Comparison of ENCODE assay signal across 9 cellular contexts in genomic region chr10:110353244-110354119, GRCh38. TPM values are rescaled to one million over a fixed set of nuclear protein-coding genes. Genes with fewer than 3 reads are reported as not detected.
DNase-seq lines count a peak whose midpoint lies in the region; ATAC-seq and TF ChIP-seq lines count a peak whose summit lies in the region.
"Had no signal": no experiment of that assay in that cellular context is flagged by ENCODE, and none has a peak within 500 bp of the region (broad histone marks: within the 10 kb centered on the region; RNA-seq: fewer than 3 reads in every experiment).

No MANE protein-coding gene starts in this region.

- no peak overlapping the region for H3K4me3 ChIP-seq in right cardiac atrium (ENCODE audit: low read length)
- H3K4me3 ChIP-seq: thoracic aorta had no signal

- intact Hi-C loops in right cardiac atrium (cut with DNase I), result loop anchor here in 2 of 4 donors (10.0 kb wide), 1 partner anchor 181 kb away; no protein-coding TSS in a partner anchor
- intact Hi-C loops in cardiac septum (cut with DNase I), result loop anchor here (5.0 to 10.0 kb wide), 2 partner anchors 91 to 194 kb away; no protein-coding TSS in a partner anchor

- ATAC-seq in right cardiac atrium, result peak; percentile 25 to 33
- no peak for ATAC-seq in HG02678 (IDR thresholded peaks at IDR 0.05; ENCODE audit: unreplicated experiment)

- no peak for TF ChIP-seq CTCF in GM10266 (IDR thresholded peaks at IDR 0.05; ENCODE audit: control insufficient read depth, insufficient read depth, low read depth, missing control alignments)

- H3K4me1 ChIP-seq in right cardiac atrium (ENCODE audit: control insufficient read depth, insufficient read depth, low read length), result peaks cover 4% of the 10 kb centered on the region

- WGBS in right cardiac atrium, result 24% methylated on average over 14 of the region's 14 CpGs

- H3K27ac ChIP-seq in right cardiac atrium (ENCODE audit: low read length), result no peak overlapping the region
- H3K27ac ChIP-seq: thoracic aorta had no signal

- no peaks in the 10 kb centered on the region for H3K9me3 ChIP-seq in right cardiac atrium (ENCODE audit: control insufficient read depth, low read length)
- H3K9me3 ChIP-seq: thoracic aorta had no signal

- H3K27me3 ChIP-seq in right cardiac atrium (ENCODE audit: control insufficient read depth, insufficient read depth), result no peaks in the 10 kb centered on the region

- DNase-seq in right cardiac atrium (no peak), cardiac septum (ENCODE audit: low spot score) (no peak), fibroblast of the conjunctiva (ENCODE audit: low read depth) (peak; percentile 34), GM10266 (ENCODE audit: extremely low spot score) (no peak), SK-N-DZ (ENCODE audit: low spot score) (no peak)
- peak; percentile 66 for DNase-seq in activated CD8-positive, alpha-beta memory T cell treated with anti-CD3 and anti-CD28 coated beads for 24 hours
- DNase-seq in stimulated activated CD4-positive, alpha-beta T cell treated with anti-CD3 and anti-CD28 coated beads, TNF-alpha, amount 100 ng/mL, for 24 hours (ENCODE audit: low read depth in 3 of 3), result peak in 2 of 3 experiments; percentile 34 to 63

RNA-seq across cellular contexts. Expression of gene SMNDC1, which starts 48.8 kb away (rescaled TPM):
- total RNA-seq in right cardiac atrium, result 10 to 100 TPM; 21.9 to 24.3 (median 22.8) TPM
- 10.1 TPM for polyA plus RNA-seq in right cardiac atrium
- 25.8 TPM for total RNA-seq in cardiac septum
- 9.5 and 10.3 TPM in 2 replicates for polyA plus RNA-seq in SK-N-DZ (2014; cell fraction: cytosol; rRNA removed)
- polyA plus RNA-seq in SK-N-DZ (2014; cell fraction: nucleus; rRNA removed), result 16.1 and 25.1 TPM in 2 replicates

Comparison
In these comparisons a context has a peak if more than half of its experiments do, and no peak if none do; other contexts are left out.
1. DNase-seq: peak in activated CD8-positive, alpha-beta memory T cell treated with anti-CD3 and anti-CD28 coated beads for 24 hours (single experiment), fibroblast of the conjunctiva (single experiment) and stimulated activated CD4-positive, alpha-beta T cell treated with anti-CD3 and anti-CD28 coated beads, TNF-alpha, amount 100 ng/mL, for 24 hours (2 of 3); none in right cardiac atrium (0 of 3), cardiac septum (single experiment), GM10266 (single experiment) and SK-N-DZ (single experiment).